18 cellular contexts compared by ENCODE assay signal in genomic region chr7:42953989-42954388, GRCh38.
"Had no signal": no experiment of that assay in that cellular context is flagged by ENCODE, and none has a peak within 500 bp of the region (broad histone marks: within the 10 kb centered on the region; RNA-seq: fewer than 3 reads in every experiment).

No MANE protein-coding gene starts in this region.

- H3K4me3 ChIP-seq: coronary artery, dorsolateral prefrontal cortex, esophagus muscularis mucosa, gastroesophageal sphincter, heart right ventricle, left lung, lung had no signal

- ATAC-seq: foreskin keratinocyte; gastroesophageal sphincter; heart right ventricle; left cardiac atrium; left lung; left ventricle myocardium superior; naive thymus-derived CD4-positive, alpha-beta T cell had no signal

- DNase-seq: dermis blood vessel endothelial cell; dorsolateral prefrontal cortex; effector CD4-positive, alpha-beta T cell; effector memory CD4-positive, alpha-beta T cell; foreskin keratinocyte; heart right ventricle; hippocampal formation; left cardiac atrium; left lung; left ventricle myocardium superior; mammary epithelial cell; mesendoderm; midbrain; naive thymus-derived CD4-positive, alpha-beta T cell had no signal

- H3K4me1 ChIP-seq: esophagus muscularis mucosa, foreskin keratinocyte, gastroesophageal sphincter, heart right ventricle, left lung had no signal

- H3K27ac ChIP-seq: coronary artery, dorsolateral prefrontal cortex, esophagus muscularis mucosa, foreskin keratinocyte, gastroesophageal sphincter, heart right ventricle, left lung had no signal

- H3K9me3 ChIP-seq: esophagus muscularis mucosa, gastroesophageal sphincter had no signal

- H3K36me3 ChIP-seq: esophagus muscularis mucosa, gastroesophageal sphincter, heart right ventricle, left lung had no signal

- H3K27me3 ChIP-seq: dorsolateral prefrontal cortex, esophagus muscularis mucosa, gastroesophageal sphincter, heart right ventricle, left lung had no signal
